8 cellular contexts compared by ENCODE assay signal in the genomic region with DNA sequence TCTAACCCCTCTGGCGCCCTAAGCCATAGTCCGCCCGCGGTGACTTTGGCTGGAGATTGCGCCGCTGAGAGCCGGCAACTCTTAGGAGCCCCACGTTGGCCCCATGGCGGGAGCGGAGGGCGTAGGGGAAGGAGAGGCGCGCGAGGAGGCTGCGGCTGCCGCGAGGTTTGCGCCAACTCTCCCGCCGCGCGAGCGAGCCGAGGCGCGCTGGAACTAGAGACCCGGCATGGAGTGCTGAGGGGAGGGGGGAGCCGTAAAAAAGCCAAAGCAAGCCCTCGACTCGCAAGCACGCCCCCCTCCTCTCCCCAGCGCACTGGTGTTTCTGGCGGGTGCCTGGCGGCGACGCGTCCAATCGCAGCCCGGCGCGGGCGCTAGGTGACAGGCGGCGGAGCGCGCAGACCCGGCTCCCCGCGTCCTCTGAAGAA. TPM values are rescaled to one million over a fixed set of nuclear protein-coding genes. Genes with fewer than 3 reads are reported as not detected.
DNase-seq lines count a peak whose midpoint lies in the region; ATAC-seq and FAIRE-seq lines count a peak whose summit lies in the region.

A gene with protein sequence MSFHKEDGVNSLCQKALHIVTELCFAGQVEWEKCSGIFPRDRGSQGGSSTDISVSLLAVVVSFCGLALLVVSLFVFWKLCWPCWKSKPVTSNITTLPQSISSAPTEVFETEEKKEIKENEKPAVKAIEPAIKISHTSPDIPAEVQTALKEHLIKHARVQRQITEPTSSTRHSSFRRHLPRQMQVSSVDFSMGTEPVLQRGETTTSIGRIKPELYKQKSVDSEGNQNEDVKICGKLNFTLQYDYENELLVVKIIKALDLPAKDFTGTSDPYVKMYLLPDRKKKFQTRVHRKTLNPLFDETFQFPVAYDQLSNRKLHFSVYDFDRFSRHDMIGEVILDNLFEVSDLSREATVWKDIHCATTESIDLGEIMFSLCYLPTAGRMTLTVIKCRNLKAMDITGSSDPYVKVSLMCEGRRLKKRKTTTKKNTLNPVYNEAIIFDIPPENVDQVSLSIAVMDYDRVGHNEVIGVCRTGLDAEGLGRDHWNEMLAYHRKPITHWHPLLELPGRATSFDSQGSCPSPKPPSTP (minus strand): TSS at position 233 of the 425 bp plus-strand sequence. CDS start 297 bp downstream, outside the sequence.

- H3K27ac ChIP-seq in ectodermal cell (ENCODE audit: insufficient read depth, low read depth, low read length, poor library complexity, severe bottlenecking): no peak within 1 kb of the TSS

- peaks cover 0 to 4% (median 2%) of the 10 kb centered on the region in 3 donors for H3K36me3 Mint-ChIP-seq in naive thymus-derived CD8-positive, alpha-beta T cell

- FAIRE-seq in GM19239 (lab: Jason Lieb, UNC): no peak

- peak within 1 kb of the TSS in 1 of 10 donors; percentile 10 for H3K27ac Mint-ChIP-seq in naive thymus-derived CD8-positive, alpha-beta T cell

- H3K4me3 Mint-ChIP-seq in naive thymus-derived CD8-positive, alpha-beta T cell: peak within 1 kb of the TSS in 9 of 10 donors; percentile 19 to 68 (median 50)

- peaks cover 10 to 48% (median 38%) of the 10 kb centered on the region in 5 donors for H3K27me3 Mint-ChIP-seq in naive thymus-derived CD8-positive, alpha-beta T cell

- peak within 1 kb of the TSS; percentile 49 for H3K4me3 ChIP-seq in ectodermal cell (ENCODE audit: insufficient read depth, low read depth, low read length)

- no peak for ATAC-seq in naive thymus-derived CD8-positive, alpha-beta T cell
- no peak for ATAC-seq in GM21526 (IDR thresholded peaks at IDR 0.05; ENCODE audit: low FRiP score, unreplicated experiment)

- 1% methylated on average over 49 of the region's 49 CpGs for WGBS in ectodermal cell, 2 experiments

- no peaks in the 10 kb centered on the region for H3K9me3 ChIP-seq in ectodermal cell (ENCODE audit: control insufficient read depth, low read length)

- POLR2A ChIA-PET in naive thymus-derived CD8-positive, alpha-beta T cell (lab: Charles Lee): no interaction called here

- peaks cover 37% of the 10 kb centered on the region for H3K27me3 ChIP-seq in ectodermal cell (ENCODE audit: control insufficient read depth, insufficient read depth, low read length, poor library complexity, severe bottlenecking)

- no peaks in the 10 kb centered on the region for H3K36me3 ChIP-seq in ectodermal cell (ENCODE audit: control insufficient read depth, insufficient read depth, low read length)

- peak; percentile 2 for DNase-seq in COLO668 (lab: John Stamatoyannopoulos, UW; ENCODE audit: unreplicated experiment)
- DNase-seq in NCI-H1417 treated with DMSO at 0.1 percent for 48 hours (lab: John Stamatoyannopoulos, UW): peak; percentile 73
- no peak for DNase-seq in naive thymus-derived CD8-positive, alpha-beta T cell
- DNase-seq in activated CD4-positive, CD25-positive, alpha-beta regulatory T cell treated with anti-CD3 and anti-CD28 coated beads, Interleukin-2, amount 50 U/mL, for 72 hours: no peak
- DNase-seq in GM19239 (ENCODE audit: insufficient read length, low spot score): no peak
- DNase-seq in A172 (ENCODE audit: low spot score): no peak

- peaks cover 0 to 8% (median 4%) of the 10 kb centered on the region in 9 donors for H3K9me3 Mint-ChIP-seq in naive thymus-derived CD8-positive, alpha-beta T cell

- no peaks in the 10 kb centered on the region for H3K4me1 ChIP-seq in ectodermal cell (ENCODE audit: control insufficient read depth, insufficient read depth, low read length)

- H3K4me1 Mint-ChIP-seq in naive thymus-derived CD8-positive, alpha-beta T cell: peaks cover 0 to 9% (median 4%) of the 10 kb centered on the region in 4 donors

RNA-seq across cellular contexts. Expression of the gene that starts here (rescaled TPM):
- polyA plus RNA-seq in ectodermal cell (2013, experiment 1 of 4): 2.3 TPM
- polyA plus RNA-seq in ectodermal cell (2013, experiment 2 of 4): 3.4 TPM
- polyA plus RNA-seq in ectodermal cell (2013, experiment 3 of 4): 2.0 TPM
- polyA plus RNA-seq in ectodermal cell (2013, experiment 4 of 4): 2.3 TPM
- total RNA-seq in naive thymus-derived CD8-positive, alpha-beta T cell: not detected
- not detected for polyA plus RNA-seq in naive thymus-derived CD8-positive, alpha-beta T cell
- not detected in 2 replicates for total RNA-seq in A172 (2014; rRNA removed; shearing (Covaris generic))

Comparison
In these comparisons a context has a peak if more than half of its experiments do, and no peak if none do; other contexts are left out.
1. DNase-seq: peak in COLO668 (single experiment) and NCI-H1417 treated with DMSO at 0.1 percent for 48 hours (single experiment); none in naive thymus-derived CD8-positive, alpha-beta T cell (0 of 10), activated CD4-positive, CD25-positive, alpha-beta regulatory T cell treated with anti-CD3 and anti-CD28 coated beads, Interleukin-2, amount 50 U/mL, for 72 hours (single experiment), GM19239 (single experiment) and A172 (single experiment).